ENCODE assay signal across 16 cellular contexts in the genomic region with DNA sequence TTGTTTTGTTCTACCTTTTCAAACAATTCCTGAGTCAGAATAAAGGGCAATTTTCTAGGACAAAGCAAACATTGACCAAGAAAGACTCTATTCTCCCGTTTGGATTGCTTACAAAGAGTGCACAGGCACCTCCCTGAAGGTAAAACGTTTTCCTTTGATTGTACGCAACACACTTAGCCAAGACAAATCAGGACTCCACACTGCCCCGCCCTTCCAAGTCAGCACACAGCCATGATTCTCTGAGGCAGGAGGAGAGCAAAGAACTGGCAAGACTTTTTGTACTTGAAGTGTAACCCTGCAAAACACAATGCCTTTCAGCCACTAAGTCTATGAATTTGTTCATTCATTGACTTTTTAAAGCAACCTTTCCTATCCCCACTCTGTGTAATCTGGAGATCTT.
"Had no signal": no experiment of that assay in that cellular context is flagged by ENCODE, and none has a peak within 500 bp of the region (broad histone marks: within the 10 kb centered on the region; RNA-seq: fewer than 3 reads in every experiment).

No MANE protein-coding gene starts in this region.

- H3K27me3 ChIP-seq: hepatocyte, left lung had no signal

- H3K4me1 ChIP-seq: left lung, pancreas had no signal

- H3K36me3 Mint-ChIP-seq: naive thymus-derived CD8-positive, alpha-beta T cell; WTC11 had no signal

- FAIRE-seq: endometrium, pancreas had no signal

- H3K9me3 Mint-ChIP-seq: activated naive CD8-positive, alpha-beta T cell treated with anti-CD3 and anti-CD28 coated beads, Interleukin-2, amount 50 U/mL, for 24 hours; naive thymus-derived CD8-positive, alpha-beta T cell; WTC11 had no signal

- H3K9me3 ChIP-seq: left lung, pancreas had no signal

- H2AFZ ChIP-seq: hepatocyte had no signal

- H3K36me3 ChIP-seq: left lung, pancreas had no signal

- H3K4me3 Mint-ChIP-seq: activated naive CD8-positive, alpha-beta T cell treated with anti-CD3 and anti-CD28 coated beads, Interleukin-2, amount 50 U/mL, for 24 hours; naive thymus-derived CD8-positive, alpha-beta T cell; WTC11 had no signal

- ATAC-seq: activated naive CD8-positive, alpha-beta T cell treated with anti-CD3 and anti-CD28 coated beads, Interleukin-2, amount 50 U/mL, for 24 hours; left lung; naive thymus-derived CD8-positive, alpha-beta T cell; pancreas; right cardiac atrium; stimulated activated naive CD8-positive, alpha-beta T cell treated with anti-CD3 and anti-CD28 coated beads, Interleukin-15, Interleukin-2, amounts not matched to agents 100 U/mL and 50 U/mL, for 24 hours had no signal

- H3K27ac Mint-ChIP-seq: activated naive CD8-positive, alpha-beta T cell treated with anti-CD3 and anti-CD28 coated beads, Interleukin-2, amount 50 U/mL, for 24 hours; WTC11 had no signal

- DNase-seq: activated gamma-delta T cell; activated naive CD4-positive, alpha-beta T cell treated with anti-CD3 and anti-CD28 coated beads, Interleukin-2, amount 50 U/mL, for 16 hours; activated naive CD8-positive, alpha-beta T cell treated with anti-CD3 and anti-CD28 coated beads, Interleukin-2, amount 50 U/mL, for 24 hours; foreskin melanocyte; glutamatergic neuron; kidney glomerular epithelial cell; left lung; naive thymus-derived CD8-positive, alpha-beta T cell; pancreas; right cardiac atrium; stimulated activated CD4-positive, alpha-beta T cell treated with anti-CD3 and anti-CD28 coated beads, Interleukin-4, amount 100 ng/mL, for 4 hours; stimulated activated naive CD8-positive, alpha-beta T cell treated with anti-CD3 and anti-CD28 coated beads, Interleukin-15, Interleukin-2, amounts not matched to agents 100 U/mL and 50 U/mL, for 24 hours; T1000 had no signal

- H3K27ac ChIP-seq: hepatocyte, left lung, pancreas had no signal

- H3K4me2 ChIP-seq: hepatocyte had no signal

- H3K4me3 ChIP-seq: hepatocyte, left lung, pancreas had no signal

- H3K79me2 ChIP-seq: hepatocyte had no signal
